Comparison of ENCODE assay signal across 1 cellular context in the genomic region with DNA sequence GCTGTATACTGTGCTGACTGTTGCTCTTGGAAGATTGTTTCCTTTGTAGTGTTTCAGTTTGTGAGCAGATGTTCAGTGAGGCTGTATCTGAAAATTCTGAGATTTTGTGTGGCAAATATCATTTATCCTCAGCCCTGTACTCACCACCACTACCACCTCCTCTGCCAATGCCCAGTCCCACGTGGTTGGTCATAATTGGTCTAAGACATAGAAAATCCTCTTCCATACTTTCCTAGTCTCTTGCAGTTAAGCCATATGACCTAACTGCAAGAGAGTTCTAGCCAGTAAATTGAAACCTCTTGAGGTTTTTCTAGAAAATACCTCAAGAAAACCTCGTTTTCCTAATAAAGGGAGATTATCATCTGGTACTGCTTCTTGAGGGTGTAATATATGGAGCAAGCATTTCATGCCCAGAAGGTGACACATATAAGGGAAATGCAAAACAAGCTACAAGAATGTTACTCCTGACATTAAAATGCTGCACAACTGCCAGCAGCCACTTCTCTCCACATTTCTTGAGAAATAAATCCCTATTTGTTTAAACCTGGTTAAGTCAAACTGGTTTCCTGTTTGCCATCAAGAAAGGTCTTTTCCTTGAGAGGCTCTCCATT.
TF ChIP-seq lines count a peak whose summit lies in the region.

No MANE protein-coding gene starts in this region.

TF ChIP-seq in GM12878, 131 proteins besides CTCF, POLR2A, EP300 and RAD21:
- TF ChIP-seq YY1 (IDR thresholded peaks at IDR 0.05; ENCODE audit: low read depth, low read length) = no peak
- TF ChIP-seq, protein P1, sequence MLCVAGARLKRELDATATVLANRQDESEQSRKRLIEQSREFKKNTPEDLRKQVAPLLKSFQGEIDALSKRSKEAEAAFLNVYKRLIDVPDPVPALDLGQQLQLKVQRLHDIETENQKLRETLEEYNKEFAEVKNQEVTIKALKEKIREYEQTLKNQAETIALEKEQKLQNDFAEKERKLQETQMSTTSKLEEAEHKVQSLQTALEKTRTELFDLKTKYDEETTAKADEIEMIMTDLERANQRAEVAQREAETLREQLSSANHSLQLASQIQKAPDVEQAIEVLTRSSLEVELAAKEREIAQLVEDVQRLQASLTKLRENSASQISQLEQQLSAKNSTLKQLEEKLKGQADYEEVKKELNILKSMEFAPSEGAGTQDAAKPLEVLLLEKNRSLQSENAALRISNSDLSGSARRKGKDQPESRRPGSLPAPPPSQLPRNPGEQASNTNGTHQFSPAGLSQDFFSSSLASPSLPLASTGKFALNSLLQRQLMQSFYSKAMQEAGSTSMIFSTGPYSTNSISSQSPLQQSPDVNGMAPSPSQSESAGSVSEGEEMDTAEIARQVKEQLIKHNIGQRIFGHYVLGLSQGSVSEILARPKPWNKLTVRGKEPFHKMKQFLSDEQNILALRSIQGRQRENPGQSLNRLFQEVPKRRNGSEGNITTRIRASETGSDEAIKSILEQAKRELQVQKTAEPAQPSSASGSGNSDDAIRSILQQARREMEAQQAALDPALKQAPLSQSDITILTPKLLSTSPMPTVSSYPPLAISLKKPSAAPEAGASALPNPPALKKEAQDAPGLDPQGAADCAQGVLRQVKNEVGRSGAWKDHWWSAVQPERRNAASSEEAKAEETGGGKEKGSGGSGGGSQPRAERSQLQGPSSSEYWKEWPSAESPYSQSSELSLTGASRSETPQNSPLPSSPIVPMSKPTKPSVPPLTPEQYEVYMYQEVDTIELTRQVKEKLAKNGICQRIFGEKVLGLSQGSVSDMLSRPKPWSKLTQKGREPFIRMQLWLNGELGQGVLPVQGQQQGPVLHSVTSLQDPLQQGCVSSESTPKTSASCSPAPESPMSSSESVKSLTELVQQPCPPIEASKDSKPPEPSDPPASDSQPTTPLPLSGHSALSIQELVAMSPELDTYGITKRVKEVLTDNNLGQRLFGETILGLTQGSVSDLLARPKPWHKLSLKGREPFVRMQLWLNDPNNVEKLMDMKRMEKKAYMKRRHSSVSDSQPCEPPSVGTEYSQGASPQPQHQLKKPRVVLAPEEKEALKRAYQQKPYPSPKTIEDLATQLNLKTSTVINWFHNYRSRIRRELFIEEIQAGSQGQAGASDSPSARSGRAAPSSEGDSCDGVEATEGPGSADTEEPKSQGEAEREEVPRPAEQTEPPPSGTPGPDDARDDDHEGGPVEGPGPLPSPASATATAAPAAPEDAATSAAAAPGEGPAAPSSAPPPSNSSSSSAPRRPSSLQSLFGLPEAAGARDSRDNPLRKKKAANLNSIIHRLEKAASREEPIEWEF (IDR thresholded peaks at IDR 0.05; ENCODE audit: insufficient replicate concordance, low read depth, low read length) = no peak
- TF ChIP-seq NFYA (IDR thresholded peaks at IDR 0.05; ENCODE audit: borderline replicate concordance, low read depth, low read length) = no peak
- no peak for TF ChIP-seq TCF7 (IDR thresholded peaks at IDR 0.05; ENCODE audit: borderline replicate concordance)
- no peak for TF ChIP-seq SP1 (IDR thresholded peaks at IDR 0.05; ENCODE audit: low read depth, low read length)
- no peak for TF ChIP-seq MTA3 (IDR thresholded peaks at IDR 0.05; ENCODE audit: borderline replicate concordance, low read length)
- no peak for TF ChIP-seq HDGF (IDR thresholded peaks at IDR 0.05)
- TF ChIP-seq, protein P2, sequence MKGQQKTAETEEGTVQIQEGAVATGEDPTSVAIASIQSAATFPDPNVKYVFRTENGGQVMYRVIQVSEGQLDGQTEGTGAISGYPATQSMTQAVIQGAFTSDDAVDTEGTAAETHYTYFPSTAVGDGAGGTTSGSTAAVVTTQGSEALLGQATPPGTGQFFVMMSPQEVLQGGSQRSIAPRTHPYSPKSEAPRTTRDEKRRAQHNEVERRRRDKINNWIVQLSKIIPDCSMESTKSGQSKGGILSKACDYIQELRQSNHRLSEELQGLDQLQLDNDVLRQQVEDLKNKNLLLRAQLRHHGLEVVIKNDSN (IDR thresholded peaks at IDR 0.05; ENCODE audit: borderline replicate concordance, extremely low read length, insufficient read depth, low read depth, low read length) = no peak
- no peak for TF ChIP-seq CBX5 (IDR thresholded peaks at IDR 0.05; ENCODE audit: low read depth)
- TF ChIP-seq BRCA1 (IDR thresholded peaks at IDR 0.05; ENCODE audit: low read depth, low read length) = no peak
- TF ChIP-seq GATAD2B (conservative IDR thresholded peaks at IDR 0.05; ENCODE audit: low read depth) = no peak
- no peak for TF ChIP-seq ZNF274 (IDR thresholded peaks at IDR 0.05; ENCODE audit: insufficient read depth, insufficient read length)
- no peak for TF ChIP-seq SMAD1 (IDR thresholded peaks at IDR 0.05; ENCODE audit: low read depth, partially characterized antibody)
- no peak for TF ChIP-seq EZH2 (IDR thresholded peaks at IDR 0.05; ENCODE audit: borderline replicate concordance, control insufficient read depth, low read depth, low read length)
- TF ChIP-seq RB1 (IDR thresholded peaks at IDR 0.05; ENCODE audit: borderline replicate concordance) = no peak
- TF ChIP-seq PAX8 (IDR thresholded peaks at IDR 0.05) = no peak
- TF ChIP-seq GABPA (IDR thresholded peaks at IDR 0.05; ENCODE audit: low read depth) = no peak
- no peak for TF ChIP-seq MYC (IDR thresholded peaks at IDR 0.05; ENCODE audit: insufficient read depth, insufficient read length, insufficient replicate concordance, low read length, severe bottlenecking)
